19 cellular contexts compared by ENCODE assay signal in the genomic region with DNA sequence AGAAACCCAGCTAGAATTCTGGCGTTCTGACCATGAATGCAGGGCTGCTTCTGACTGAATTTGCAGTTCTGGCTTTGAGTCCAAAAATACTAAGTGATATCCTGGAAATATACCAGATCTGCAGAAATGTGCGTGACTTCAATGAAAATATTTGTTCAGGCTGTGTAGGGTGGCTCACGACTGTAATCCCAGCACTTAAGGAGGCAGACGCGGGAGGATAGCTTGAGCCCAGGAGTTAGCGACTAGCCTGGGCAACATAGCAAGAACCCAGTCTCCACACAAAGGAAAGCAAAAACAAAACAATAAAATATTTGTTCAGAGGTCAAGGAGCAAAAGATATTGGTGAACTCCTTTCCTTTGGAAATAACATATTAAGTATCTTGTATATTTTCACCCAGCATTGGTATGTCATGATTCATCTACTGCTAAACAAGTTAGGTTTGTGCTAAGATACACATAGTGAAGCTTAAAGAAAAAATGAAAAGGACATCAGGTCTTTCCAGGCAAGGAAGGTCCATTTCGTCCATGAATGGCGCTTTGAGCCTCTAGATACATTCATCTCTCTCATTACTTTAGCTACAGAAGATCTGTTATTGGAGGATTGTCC.
"Had no signal": no experiment of that assay in that cellular context is flagged by ENCODE, and none has a peak within 500 bp of the region (broad histone marks: within the 10 kb centered on the region; RNA-seq: fewer than 3 reads in every experiment).

No MANE protein-coding gene starts in this region.

- ATAC-seq: activated CD4-positive, alpha-beta T cell treated with anti-CD3 and anti-CD28 coated beads for 36 hours; activated T-helper 17 cell treated with anti-CD3 and anti-CD28 coated beads, Interleukin-2, amount 50 U/mL, for 72 hours; body of pancreas; esophagus mucosa; gastrocnemius medialis; heart left ventricle; left cardiac atrium; stimulated activated naive CD8-positive, alpha-beta T cell treated with anti-CD3 and anti-CD28 coated beads, Interleukin-15, amount 100 ng/mL, for 72 hours; T-helper 17 cell had no signal

- H3K27me3 ChIP-seq: body of pancreas, gastrocnemius medialis, heart left ventricle, tibial artery had no signal

- H3K27ac ChIP-seq: body of pancreas, gastrocnemius medialis, heart left ventricle, tibial artery had no signal

- H3K4me1 ChIP-seq: body of pancreas, gastrocnemius medialis, heart left ventricle, tibial artery had no signal

- H3K9me3 ChIP-seq: body of pancreas, gastrocnemius medialis, heart left ventricle, tibial artery had no signal

- DNase-seq: activated B cell treated with CpG ODN at 0.5 μM for 24 hours; activated CD4-positive, alpha-beta T cell treated with anti-CD3 and anti-CD28 coated beads for 36 hours; activated CD4-positive, alpha-beta T cell treated with anti-CD3 and anti-CD28 coated beads, Interleukin-2, amount 50 U/mL, for 4 hours; activated CD8-positive, alpha-beta memory T cell treated with anti-CD3 and anti-CD28 coated beads for 24 hours; activated CD8-positive, alpha-beta memory T cell treated with anti-CD3 and anti-CD28 coated beads, Interleukin-2, amount 50 U/mL, for 4 hours; activated T-cell treated with anti-CD3 and anti-CD28 coated beads, Interleukin-2, amount 50 U/mL, for 24 hours; body of pancreas; effector memory CD4-positive, alpha-beta T cell; gastrocnemius medialis; heart left ventricle; left cardiac atrium; naive B cell; retina; stimulated activated naive CD8-positive, alpha-beta T cell treated with anti-CD3 and anti-CD28 coated beads, Interleukin-15, amount 100 ng/mL, for 72 hours; SW 1271; T-helper 17 cell; tibial artery had no signal

- H3K4me3 ChIP-seq: body of pancreas, gastrocnemius medialis, heart left ventricle, tibial artery had no signal

- H3K36me3 ChIP-seq: gastrocnemius medialis, heart left ventricle, tibial artery had no signal
